1 cellular context compared by ENCODE assay signal in the genomic region with DNA sequence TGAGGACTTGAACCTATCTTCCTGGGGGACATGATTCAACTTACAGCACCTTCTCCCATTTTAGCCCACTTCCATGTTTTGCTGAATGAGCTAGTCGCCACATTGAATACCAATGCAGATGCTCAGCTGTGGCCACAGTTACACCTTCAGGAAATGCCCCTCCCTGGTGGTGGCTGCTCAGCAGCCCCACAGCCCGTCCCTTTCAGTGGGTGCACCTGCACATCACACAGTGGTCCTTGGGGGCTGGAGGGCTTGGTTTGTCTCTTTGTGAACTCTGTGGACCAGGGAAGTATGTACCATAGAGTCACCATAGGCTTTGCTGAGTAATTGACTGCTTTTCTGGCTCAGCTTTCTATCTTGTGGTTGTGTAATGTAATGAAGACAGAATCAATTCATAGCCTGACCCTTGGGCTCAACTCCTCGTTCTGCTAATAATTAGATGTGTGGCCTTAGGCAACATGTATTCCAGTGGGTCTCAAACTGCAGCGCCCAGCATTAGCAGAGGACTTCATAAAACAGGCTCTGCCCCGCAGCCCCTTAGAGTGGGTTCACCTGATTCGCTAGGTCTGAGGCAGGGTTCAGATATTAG.
TF ChIP-seq lines count a peak whose summit lies in the region.

No MANE protein-coding gene starts in this region.

TF ChIP-seq in HepG2, 621 proteins besides CTCF, POLR2A, EP300 and RAD21:
- TF ChIP-seq SMC3 (IDR thresholded peaks at IDR 0.05; ENCODE audit: low read length) (no peak), ZNF333 (CRISPR knock-in tag; IDR thresholded peaks at IDR 0.05; ENCODE audit: borderline replicate concordance) (no peak), ZSCAN30 (CRISPR knock-in tag; IDR thresholded peaks at IDR 0.05) (no peak), KDM2A (CRISPR knock-in tag; IDR thresholded peaks at IDR 0.05; ENCODE audit: borderline replicate concordance, low read depth) (no peak), ZSCAN25 (CRISPR knock-in tag; IDR thresholded peaks at IDR 0.05) (no peak), ZKSCAN8 (CRISPR knock-in tag; IDR thresholded peaks at IDR 0.05; ENCODE audit: borderline replicate concordance) (no peak), SP140L (CRISPR knock-in tag; IDR thresholded peaks at IDR 0.05; ENCODE audit: borderline replicate concordance) (no peak), HOXA3 (CRISPR knock-in tag; IDR thresholded peaks at IDR 0.05) (no peak), ZNF274 (CRISPR knock-in tag; IDR thresholded peaks at IDR 0.05) (no peak), TOPORS (CRISPR knock-in tag; IDR thresholded peaks at IDR 0.05) (no peak), ARID2 (CRISPR knock-in tag; IDR thresholded peaks at IDR 0.05; ENCODE audit: borderline replicate concordance) (no peak), WIZ (CRISPR knock-in tag; IDR thresholded peaks at IDR 0.05) (no peak)
- TF ChIP-seq, protein P1, sequence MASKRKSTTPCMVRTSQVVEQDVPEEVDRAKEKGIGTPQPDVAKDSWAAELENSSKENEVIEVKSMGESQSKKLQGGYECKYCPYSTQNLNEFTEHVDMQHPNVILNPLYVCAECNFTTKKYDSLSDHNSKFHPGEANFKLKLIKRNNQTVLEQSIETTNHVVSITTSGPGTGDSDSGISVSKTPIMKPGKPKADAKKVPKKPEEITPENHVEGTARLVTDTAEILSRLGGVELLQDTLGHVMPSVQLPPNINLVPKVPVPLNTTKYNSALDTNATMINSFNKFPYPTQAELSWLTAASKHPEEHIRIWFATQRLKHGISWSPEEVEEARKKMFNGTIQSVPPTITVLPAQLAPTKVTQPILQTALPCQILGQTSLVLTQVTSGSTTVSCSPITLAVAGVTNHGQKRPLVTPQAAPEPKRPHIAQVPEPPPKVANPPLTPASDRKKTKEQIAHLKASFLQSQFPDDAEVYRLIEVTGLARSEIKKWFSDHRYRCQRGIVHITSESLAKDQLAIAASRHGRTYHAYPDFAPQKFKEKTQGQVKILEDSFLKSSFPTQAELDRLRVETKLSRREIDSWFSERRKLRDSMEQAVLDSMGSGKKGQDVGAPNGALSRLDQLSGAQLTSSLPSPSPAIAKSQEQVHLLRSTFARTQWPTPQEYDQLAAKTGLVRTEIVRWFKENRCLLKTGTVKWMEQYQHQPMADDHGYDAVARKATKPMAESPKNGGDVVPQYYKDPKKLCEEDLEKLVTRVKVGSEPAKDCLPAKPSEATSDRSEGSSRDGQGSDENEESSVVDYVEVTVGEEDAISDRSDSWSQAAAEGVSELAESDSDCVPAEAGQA (IDR thresholded peaks at IDR 0.05; ENCODE audit: low read depth), result no peak
- TF ChIP-seq, protein P1 (CRISPR knock-in tag; IDR thresholded peaks at IDR 0.05; ENCODE audit: borderline replicate concordance), result no peak
- TF ChIP-seq, protein P2, sequence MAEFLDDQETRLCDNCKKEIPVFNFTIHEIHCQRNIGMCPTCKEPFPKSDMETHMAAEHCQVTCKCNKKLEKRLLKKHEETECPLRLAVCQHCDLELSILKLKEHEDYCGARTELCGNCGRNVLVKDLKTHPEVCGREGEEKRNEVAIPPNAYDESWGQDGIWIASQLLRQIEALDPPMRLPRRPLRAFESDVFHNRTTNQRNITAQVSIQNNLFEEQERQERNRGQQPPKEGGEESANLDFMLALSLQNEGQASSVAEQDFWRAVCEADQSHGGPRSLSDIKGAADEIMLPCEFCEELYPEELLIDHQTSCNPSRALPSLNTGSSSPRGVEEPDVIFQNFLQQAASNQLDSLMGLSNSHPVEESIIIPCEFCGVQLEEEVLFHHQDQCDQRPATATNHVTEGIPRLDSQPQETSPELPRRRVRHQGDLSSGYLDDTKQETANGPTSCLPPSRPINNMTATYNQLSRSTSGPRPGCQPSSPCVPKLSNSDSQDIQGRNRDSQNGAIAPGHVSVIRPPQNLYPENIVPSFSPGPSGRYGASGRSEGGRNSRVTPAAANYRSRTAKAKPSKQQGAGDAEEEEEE (CRISPR knock-in tag; IDR thresholded peaks at IDR 0.05; ENCODE audit: borderline replicate concordance), result no peak
